In the genomic region with DNA sequence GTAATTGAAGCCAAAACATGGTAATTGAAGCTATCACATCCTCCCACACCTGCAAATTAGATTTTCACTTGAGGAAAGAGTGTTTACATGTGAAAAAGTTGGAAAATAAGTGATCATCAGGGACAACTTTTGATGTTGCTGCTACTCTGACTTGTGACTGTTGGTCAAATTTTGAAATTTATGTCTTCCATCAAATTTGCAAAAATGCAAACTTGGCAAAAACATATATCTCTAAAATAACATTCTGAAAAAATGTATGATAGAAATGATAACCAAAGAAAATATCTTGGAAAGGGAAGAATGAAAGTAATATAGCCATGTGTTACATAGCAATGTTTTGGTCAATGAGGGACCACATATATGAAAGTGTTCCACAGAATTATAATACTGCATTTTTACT, we compare ENCODE assay signal across 11 cellular contexts.
"Had no signal": no experiment of that assay in that cellular context is flagged by ENCODE, and none has a peak within 500 bp of the region (broad histone marks: within the 10 kb centered on the region; RNA-seq: fewer than 3 reads in every experiment).

No MANE protein-coding gene starts in this region.

- H3K4me1 ChIP-seq: HAP-1 had no signal

- H2AFZ ChIP-seq: GM23248, GM23338 had no signal

- H3K36me3 ChIP-seq: HAP-1 had no signal

- H3K4me3 Mint-ChIP-seq: GM23338, H9, HFFc6 had no signal

- H3K9me3 ChIP-seq: HAP-1 had no signal

- H3K27ac ChIP-seq: GM23248 had no signal

- ATAC-seq: GM23338, HCT116 had no signal

- DNase-seq: GM23248, GOT3, H7, H9, HCEC 1CT, HFFc6 had no signal

- H3K4me3 ChIP-seq: GM23248, GM23338, HAP-1 had no signal

- H3K4me2 ChIP-seq: GM23338 had no signal

- FAIRE-seq: H1, H54 had no signal

- H3K9ac ChIP-seq: GM23248 had no signal

- H3K27ac Mint-ChIP-seq: GM23338, H9, HFFc6 had no signal

- H3K4me1 Mint-ChIP-seq: GM23338, H9 had no signal
